1 cellular context compared by ENCODE assay signal in genomic region chr2:185738679-185739472, GRCh38.
A peak's percentile ranks its signal among the peaks of the same experiment; 100 is the strongest.
TF ChIP-seq lines count a peak whose summit lies in the region.

Gene FSIP2, plus strand, starts transcription at chr2:185738804. Its CDS starts 91 bp downstream, at chr2:185738895.

TF ChIP-seq in HepG2, 621 proteins besides CTCF, POLR2A, EP300 and RAD21 (continued from another document and continues in another):
- TF ChIP-seq DRAP1 (CRISPR knock-in tag; IDR thresholded peaks at IDR 0.05) (no peak), SPEN (CRISPR knock-in tag; IDR thresholded peaks at IDR 0.05; ENCODE audit: low read depth) (peak; percentile 49; the same call in 1 of the 2 replicates), FOXA3 (CRISPR knock-in tag; IDR thresholded peaks at IDR 0.05) (0 out of 2 replicates have a peak, but pooled peaks have one; percentile 21), ZBTB14 (CRISPR knock-in tag; IDR thresholded peaks at IDR 0.05) (no peak), ATF5 (CRISPR knock-in tag; IDR thresholded peaks at IDR 0.05; ENCODE audit: low read depth) (no peak), UBTF (CRISPR knock-in tag; IDR thresholded peaks at IDR 0.05) (peak; percentile 42; the same call in 1 of the 2 replicates), DNMT1 (CRISPR knock-in tag; IDR thresholded peaks at IDR 0.05) (peak; percentile 79; the same call in 1 of the 2 replicates), MTA1 (CRISPR knock-in tag; IDR thresholded peaks at IDR 0.05; ENCODE audit: borderline replicate concordance) (peak; percentile 69; the same call in 1 of the 2 replicates), JDP2 (CRISPR knock-in tag; IDR thresholded peaks at IDR 0.05; ENCODE audit: borderline replicate concordance) (no peak), CREB1 (IDR thresholded peaks at IDR 0.05) (no peak), CREB1 (CRISPR knock-in tag; IDR thresholded peaks at IDR 0.05) (no peak), ZNF362 (CRISPR knock-in tag; IDR thresholded peaks at IDR 0.05; ENCODE audit: borderline replicate concordance) (0 out of 2 replicates have a peak, but pooled peaks have one; percentile 34), POLR2AphosphoS5 (IDR thresholded peaks at IDR 0.05; ENCODE audit: low read depth, low read length) (no peak), ZBTB42 (CRISPR knock-in tag; IDR thresholded peaks at IDR 0.05) (no peak), ARID5B (CRISPR knock-in tag; IDR thresholded peaks at IDR 0.05) (peak; percentile 50; the same call in 1 of the 2 replicates), KMT2B (CRISPR knock-in tag; IDR thresholded peaks at IDR 0.05) (no peak), ELK4 (CRISPR knock-in tag; IDR thresholded peaks at IDR 0.05; ENCODE audit: borderline replicate concordance) (no peak), PRDM4 (CRISPR knock-in tag; IDR thresholded peaks at IDR 0.05; ENCODE audit: borderline replicate concordance) (no peak), ZNF414 (CRISPR knock-in tag; IDR thresholded peaks at IDR 0.05) (peak; percentile 15; the same call in 1 of the 2 replicates), HBP1 (CRISPR knock-in tag; IDR thresholded peaks at IDR 0.05; ENCODE audit: low read depth) (no peak), HMGXB3 (CRISPR knock-in tag; IDR thresholded peaks at IDR 0.05; ENCODE audit: borderline replicate concordance) (no peak), TBX2 (CRISPR knock-in tag; IDR thresholded peaks at IDR 0.05; ENCODE audit: borderline replicate concordance) (peak; percentile 51; the same call in 1 of the 2 replicates), NFE2L1 (CRISPR knock-in tag; IDR thresholded peaks at IDR 0.05; ENCODE audit: borderline replicate concordance) (no peak), ZNF644 (CRISPR knock-in tag; IDR thresholded peaks at IDR 0.05; ENCODE audit: low read depth) (0 out of 2 replicates have a peak, but pooled peaks have one; percentile 47), GABPB1 (CRISPR knock-in tag; IDR thresholded peaks at IDR 0.05) (peak; percentile 73; the same call in 1 of the 2 replicates), ZNF737 (CRISPR knock-in tag; IDR thresholded peaks at IDR 0.05; ENCODE audit: borderline replicate concordance) (no peak), ZBTB8A (CRISPR knock-in tag; IDR thresholded peaks at IDR 0.05; ENCODE audit: borderline replicate concordance, low read depth) (no peak), RELA (CRISPR knock-in tag; IDR thresholded peaks at IDR 0.05) (no peak), ZSCAN31 (CRISPR knock-in tag; IDR thresholded peaks at IDR 0.05; ENCODE audit: low read depth) (no peak), ZNF784 (CRISPR knock-in tag; IDR thresholded peaks at IDR 0.05; ENCODE audit: borderline replicate concordance) (no peak), PBX2 (CRISPR knock-in tag; IDR thresholded peaks at IDR 0.05) (no peak)
